8 cellular contexts compared by ENCODE assay signal in genomic region chr12:121223283-121223946, GRCh38. TPM values are rescaled to one million over a fixed set of nuclear protein-coding genes. Genes with fewer than 3 reads are reported as not detected.
DNase-seq lines count a peak whose midpoint lies in the region; ATAC-seq, FAIRE-seq and TF ChIP-seq lines count a peak whose summit lies in the region.

No MANE protein-coding gene starts in this region.

- intact Hi-C loops in Right ventricle myocardium inferior (cut with DNase I), result no loop called here

- in situ Hi-C loops in ACHN (cut with HindIII; ENCODE audit: low pct_ligation_motif_present, low pct_unique_long_range_greater_than_20kb, low sequenced_read_pairs), result no loop called here

- FAIRE-seq in urothelium cell line (lab: Jason Lieb, UNC), result no peak

- peak; percentile 41 for ATAC-seq in GM21576 (IDR thresholded peaks at IDR 0.05; ENCODE audit: unreplicated experiment)
- no peak for ATAC-seq in omental fat pad (ENCODE audit: low FRiP score)
- ATAC-seq in Right ventricle myocardium inferior, result no peak

- peak; percentile 29 for DNase-seq in ACHN
- peak; percentile 57 for DNase-seq in activated CD4-positive, alpha-beta T cell treated with anti-CD3 and anti-CD28 coated beads for 48 hours
- no peak for DNase-seq in fibroblast of the aortic adventitia (ENCODE audit: low read depth)
- no peak for DNase-seq in NCI-H187 treated with DMSO at 0.1 percent for 48 hours (lab: John Stamatoyannopoulos, UW)
- no peak for DNase-seq in urothelium cell line (ENCODE audit: low spot score)
- no peak for DNase-seq in omental fat pad (ENCODE audit: low spot score)
- no peak for DNase-seq in Right ventricle myocardium inferior (ENCODE audit: missing footprints)

- no peak overlapping the region for H3K4me3 ChIP-seq in fibroblast of the aortic adventitia (ENCODE audit: low read depth, low read length)

- TF ChIP-seq CTCF in fibroblast of the aortic adventitia (IDR thresholded peaks at IDR 0.05; ENCODE audit: insufficient read depth, low read length) (peak; percentile 7), omental fat pad (IDR thresholded peaks at IDR 0.05) (no peak)

RNA-seq across cellular contexts. Expression of gene P2RX4, which starts 13.5 kb away (rescaled TPM):
- total RNA-seq in fibroblast of the aortic adventitia (ENCODE audit: low replicate concordance), result 2.7 and 9.1 TPM in 2 replicates
- total RNA-seq in omental fat pad, result 100 to 1,000 TPM in 1 of 4 donors, 10 to 100 TPM in 3; 46.3 to 107 (median 65.3) TPM
- 4.7 TPM for total RNA-seq in Right ventricle myocardium inferior

Comparison
In these comparisons a context has a peak if more than half of its experiments do, and no peak if none do; other contexts are left out.
1. DNase-seq: peak in ACHN (single experiment) and activated CD4-positive, alpha-beta T cell treated with anti-CD3 and anti-CD28 coated beads for 48 hours (single experiment); none in fibroblast of the aortic adventitia (single experiment), NCI-H187 treated with DMSO at 0.1 percent for 48 hours (single experiment), urothelium cell line (single experiment), omental fat pad (single experiment) and Right ventricle myocardium inferior (single experiment).